ENCODE assay signal across 8 cellular contexts in genomic region chr1:236524892-236525179, GRCh38. TPM values are rescaled to one million over a fixed set of nuclear protein-coding genes. Genes with fewer than 3 reads are reported as not detected.
DNase-seq lines count a peak whose midpoint lies in the region; ATAC-seq and TF ChIP-seq lines count a peak whose summit lies in the region.

No MANE protein-coding gene starts in this region.

- H3K27ac ChIP-seq in HL-60 (replicated peaks) = peak overlapping the region; percentile 73

- BruUV-seq in Calu3 (replicated peaks; lab: Mats Ljungman, UMichigan) = no TSS peak

- DNase-seq in Calu3 = no peak
- DNase-seq in HL-60 (ENCODE audit: low read depth in 1 of 2, low spot score in 1 of 2) = no peak
- DNase-seq in naive B cell = no peak
- no peak for DNase-seq in HUDEP-2 (lab: John Stamatoyannopoulos, UW; ENCODE audit: unreplicated experiment in 76 of 76)
- DNase-seq in NCI-H2171 treated with DMSO at 0.1 percent for 48 hours (lab: John Stamatoyannopoulos, UW) = no peak

- peak overlapping the region; percentile 100 for H3K4me3 ChIP-seq in HL-60 (replicated peaks; ENCODE audit: insufficient read depth, low read length)

- H3K27me3 Mint-ChIP-seq in Calu3 (ENCODE audit: unreplicated experiment) = no peaks in the 10 kb centered on the region
- H3K27me3 Mint-ChIP-seq in brain = peaks cover 3% of the 10 kb centered on the region
- H3K27me3 Mint-ChIP-seq in naive B cell = no peaks in the 10 kb centered on the region

- H3K9me3 Mint-ChIP-seq in Calu3 (ENCODE audit: low read depth, unreplicated experiment) = no peaks in the 10 kb centered on the region
- no peaks in the 10 kb centered on the region for H3K9me3 Mint-ChIP-seq in brain
- peaks cover 0 to 3% (median 0%) of the 10 kb centered on the region in 7 donors for H3K9me3 Mint-ChIP-seq in naive B cell

- no peak for TF ChIP-seq CTCF in Calu3 (IDR thresholded peaks at IDR 0.05; ENCODE audit: unreplicated experiment)
- TF ChIP-seq CTCF in HL-60 (IDR thresholded peaks at IDR 0.05; ENCODE audit: insufficient read depth, low read length) = no peak
- no peak for TF ChIP-seq CTCF in brain (conservative IDR thresholded peaks at IDR 0.05)

- intact Hi-C loops in Calu3 (cut with micrococcal nuclease; ENCODE audit: unreplicated experiment) = loop anchor here (5.0 kb wide), 1 partner anchor 133 kb away; the partner anchor contains the start of gene EDARADD

- H3K27me3 ChIP-seq in HL-60 (ENCODE audit: insufficient read depth, poor library complexity, severe bottlenecking) = no peaks in the 10 kb centered on the region

- CTCF ChIA-PET in Calu3 (lab: Charles Lee) = no interaction called here

- ATAC-seq in naive B cell (ENCODE audit: low read depth in 2 of 2) (peak; percentile 44 to 53), GM19397 (IDR thresholded peaks at IDR 0.05; ENCODE audit: unreplicated experiment) (no peak), GM19324 (IDR thresholded peaks at IDR 0.05; ENCODE audit: low FRiP score, unreplicated experiment) (no peak)

- H3K4me3 Mint-ChIP-seq in Calu3 (ENCODE audit: low read depth, unreplicated experiment) (peak overlapping the region; percentile 93), brain (peak overlapping the region; percentile 82 to 93 (median 88)), naive B cell (peak overlapping the region; percentile 92 to 99 (median 96))

- peak overlapping the region; percentile 92 for H3K27ac Mint-ChIP-seq in Calu3 (ENCODE audit: unreplicated experiment)
- peak overlapping the region; percentile 46 to 97 (median 91) for H3K27ac Mint-ChIP-seq in brain
- H3K27ac Mint-ChIP-seq in naive B cell = peak overlapping the region; percentile 96 to 99 (median 98)

- peaks cover 24% of the 10 kb centered on the region for H3K36me3 Mint-ChIP-seq in Calu3 (ENCODE audit: insufficient read depth, unreplicated experiment)
- H3K36me3 Mint-ChIP-seq in brain = peaks cover 3% of the 10 kb centered on the region
- peaks cover 14 to 16% of the 10 kb centered on the region in 2 donors for H3K36me3 Mint-ChIP-seq in naive B cell

- H3K4me1 Mint-ChIP-seq in Calu3 (ENCODE audit: low read depth, unreplicated experiment) (no peaks in the 10 kb centered on the region), brain (peaks cover 22% of the 10 kb centered on the region), naive B cell (peaks cover 6 to 21% (median 13%) of the 10 kb centered on the region in 3 donors)

RNA-seq across cellular contexts. Expression of gene LGALS8, which starts 1.1 kb away (rescaled TPM):
- total RNA-seq in Calu3 (2022) = 46.5 and 50.3 TPM in 2 replicates
- polyA plus RNA-seq in brain (ENCODE audit: insufficient read depth, low read depth, low replicate concordance) (16.4 TPM), naive B cell (ENCODE audit: low read depth in 6 of 6) (10 to 100 TPM; 17.7 to 39.5 (median 28.7) TPM)

Comparison
In these comparisons a context has a peak if more than half of its experiments do, and no peak if none do; other contexts are left out.
1. ATAC-seq: peak in naive B cell (2 of 2); none in GM19397 (single experiment) and GM19324 (single experiment).
2. Peak in every context shown above with its lines, with median percentiles within 50 percentile points of each other: H3K27ac Mint-ChIP-seq and H3K4me3 Mint-ChIP-seq.